8 cellular contexts compared by ENCODE assay signal in genomic region chr16:69107311-69107962, GRCh38. TPM values are rescaled to one million over a fixed set of nuclear protein-coding genes. Genes with fewer than 3 reads are reported as not detected.
DNase-seq lines count a peak whose midpoint lies in the region; ATAC-seq and TF ChIP-seq lines count a peak whose summit lies in the region.

No MANE protein-coding gene starts in this region.

- ATAC-seq in naive thymus-derived CD8-positive, alpha-beta T cell = no peak
- ATAC-seq in GM21526 (IDR thresholded peaks at IDR 0.05; ENCODE audit: low FRiP score, unreplicated experiment) = no peak
- no peak for ATAC-seq in GM21619 (IDR thresholded peaks at IDR 0.05; ENCODE audit: unreplicated experiment)

- H3K4me3 ChIP-seq in AG10803 (ENCODE audit: low read length) (peak overlapping the region; percentile 17; the same call in 1 of the 2 replicates), epithelial cell of esophagus (ENCODE audit: low read length) (peak overlapping the region; percentile 62)

- TF ChIP-seq CTCF in AG10803 (conservative IDR thresholded peaks at IDR 0.05; ENCODE audit: low read length) (no peak), epithelial cell of esophagus (IDR thresholded peaks at IDR 0.05; ENCODE audit: insufficient read depth, low read depth, low read length, missing control alignments) (no peak)

- peaks cover 8 to 59% (median 33%) of the 10 kb centered on the region in 5 donors for H3K27me3 Mint-ChIP-seq in naive thymus-derived CD8-positive, alpha-beta T cell

- POLR2A ChIA-PET in naive thymus-derived CD8-positive, alpha-beta T cell (lab: Charles Lee) = no interaction called here

- no peak overlapping the region for H3K27ac Mint-ChIP-seq in naive thymus-derived CD8-positive, alpha-beta T cell

- H3K36me3 Mint-ChIP-seq in naive thymus-derived CD8-positive, alpha-beta T cell = peaks cover 0 to 39% (median 22%) of the 10 kb centered on the region in 3 donors

- no peaks in the 10 kb centered on the region for H3K9me3 Mint-ChIP-seq in naive thymus-derived CD8-positive, alpha-beta T cell

- DNase-seq in AG10803 (ENCODE audit: low read depth) (peak; percentile 15), NCI-H1092 treated with DMSO at 0.1 percent for 48 hours (lab: John Stamatoyannopoulos, UW) (peak; percentile 43), epithelial cell of esophagus (ENCODE audit: low read depth) (peak; percentile 51), NCI-H1694 treated with DMSO at 0.1 percent for 48 hours (lab: John Stamatoyannopoulos, UW) (no peak), NCI-H524 treated with DMSO at 0.1 percent for 48 hours (lab: John Stamatoyannopoulos, UW) (no peak)
- no peak for DNase-seq in naive thymus-derived CD8-positive, alpha-beta T cell

- H3K4me3 Mint-ChIP-seq in naive thymus-derived CD8-positive, alpha-beta T cell = peak overlapping the region; percentile 53 to 77 (median 66)

- peaks cover 8 to 27% (median 24%) of the 10 kb centered on the region in 4 donors for H3K4me1 Mint-ChIP-seq in naive thymus-derived CD8-positive, alpha-beta T cell

RNA-seq across cellular contexts. Expression of gene HAS3, which starts 2.0 kb away (rescaled TPM):
- total RNA-seq in naive thymus-derived CD8-positive, alpha-beta T cell = 1 to 10 TPM; 3.4 to 4.0 TPM
- polyA plus RNA-seq in naive thymus-derived CD8-positive, alpha-beta T cell = under 1 TPM; 0.07 to 0.55 (median 0.11) TPM

RNA-seq across cellular contexts. Expression of gene CHTF8, which starts 25.0 kb away (rescaled TPM):
- 100 to 1,000 TPM; 126 to 137 TPM for total RNA-seq in naive thymus-derived CD8-positive, alpha-beta T cell
- 100 to 1,000 TPM; 165 to 192 (median 184) TPM for polyA plus RNA-seq in naive thymus-derived CD8-positive, alpha-beta T cell

RNA-seq across cellular contexts. Expression of gene UTP4, which starts 25.0 kb away (rescaled TPM):
- 10 to 100 TPM; 41.8 to 44.5 TPM for total RNA-seq in naive thymus-derived CD8-positive, alpha-beta T cell
- 10 to 100 TPM; 72.4 to 77.6 (median 72.8) TPM for polyA plus RNA-seq in naive thymus-derived CD8-positive, alpha-beta T cell

Comparison
In these comparisons a context has a peak if more than half of its experiments do, and no peak if none do; other contexts are left out.
1. DNase-seq: peak in AG10803 (single experiment), NCI-H1092 treated with DMSO at 0.1 percent for 48 hours (single experiment) and epithelial cell of esophagus (single experiment); none in naive thymus-derived CD8-positive, alpha-beta T cell (0 of 10), NCI-H1694 treated with DMSO at 0.1 percent for 48 hours (single experiment) and NCI-H524 treated with DMSO at 0.1 percent for 48 hours (single experiment).